Comparison of ENCODE assay signal across 13 cellular contexts in the genomic region with DNA sequence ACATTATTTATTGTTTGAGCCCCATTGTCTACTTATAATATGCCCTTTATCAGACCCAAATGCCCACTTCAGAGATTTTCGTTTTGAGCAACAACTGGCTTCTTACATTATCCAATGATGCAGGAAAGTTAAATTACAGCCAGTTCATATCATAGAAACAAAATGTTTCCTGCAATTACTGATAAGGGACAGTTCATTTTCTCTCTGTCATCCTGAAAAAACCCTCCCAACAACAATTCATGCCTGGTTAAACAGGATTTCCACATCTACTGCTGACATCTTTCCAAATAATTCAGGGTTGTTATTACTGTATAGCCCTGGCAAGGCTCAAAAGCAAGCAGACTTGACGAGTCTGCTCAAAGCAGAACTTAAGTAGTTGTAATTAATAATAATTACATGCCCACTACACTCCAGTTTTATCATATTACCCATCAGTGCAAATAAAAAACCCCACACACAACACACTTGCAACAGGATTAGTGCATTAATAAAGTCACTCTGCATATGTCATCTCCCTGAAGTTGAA.
DNase-seq lines count a peak whose midpoint lies in the region; ATAC-seq and TF ChIP-seq lines count a peak whose summit lies in the region.
"Had no signal": no experiment of that assay in that cellular context is flagged by ENCODE, and none has a peak within 500 bp of the region (broad histone marks: within the 10 kb centered on the region; RNA-seq: fewer than 3 reads in every experiment).

No MANE protein-coding gene starts in this region.

- 8 to 16% (median 13%) methylated on average over 2 of the region's 2 CpGs for WGBS in heart left ventricle, 4 donors
- 47% methylated on average over 2 of the region's 2 CpGs for WGBS in SK-N-SH (ENCODE audit: low lambda C conversion rate)

- no peak overlapping the region for H3K9ac ChIP-seq in SK-N-SH

- no peaks in the 10 kb centered on the region for H3K9me3 ChIP-seq in heart left ventricle
- H3K9me3 ChIP-seq in SK-N-SH: no peaks in the 10 kb centered on the region
- H3K9me3 ChIP-seq in thoracic aorta: no peaks in the 10 kb centered on the region
- H3K9me3 ChIP-seq: neutrophil had no signal

- H3K4me2 ChIP-seq in SK-N-SH: no peak overlapping the region

- H2AFZ ChIP-seq in SK-N-SH (ENCODE audit: low read depth): no peak overlapping the region; the same call in 1 of the 2 replicates

- H3K4me1 ChIP-seq in heart left ventricle (peaks cover 0 to 49% (median 22%) of the 10 kb centered on the region in 12 donors), SK-N-SH (ENCODE audit: control insufficient read depth in 1 of 2, insufficient read depth in 2 of 2, low read depth in 1 of 2, low read length in 1 of 2) (peaks cover 9 to 44% of the 10 kb centered on the region in 2 experiments; a peak in 2 of 4 replicates), thoracic aorta (ENCODE audit: control insufficient read depth in 1 of 2, low read depth in 2 of 2) (peaks cover 0 to 8% of the 10 kb centered on the region in 2 donors)

- peak in 1 of 2 experiments; percentile 97; a peak in 2 of 4 replicates for TF ChIP-seq EP300 in SK-N-SH (IDR thresholded peaks at IDR 0.05; ENCODE audit: borderline replicate concordance in 1 of 2, low read depth in 1 of 2, low read length in 1 of 2)

- DNase-seq in heart left ventricle: no peak
- DNase-seq in Right ventricle myocardium superior: no peak
- DNase-seq in SK-N-SH: peak; percentile 42
- peak; percentile 26 for DNase-seq in fibroblast of villous mesenchyme (ENCODE audit: low read depth)
- DNase-seq in thoracic aorta (ENCODE audit: low spot score): no peak
- no peak for DNase-seq in COLO829 (ENCODE audit: low spot score)
- no peak for DNase-seq in cerebellum (ENCODE audit: low spot score)
- DNase-seq in NCI-H128 (lab: John Stamatoyannopoulos, UW; ENCODE audit: unreplicated experiment): no peak
- DNase-seq: activated CD4-positive, alpha-beta T cell treated with anti-CD3 and anti-CD28 coated beads, Interleukin-2, amount 10 ng/mL, durations not matched to agents 7 days and 5 days; activated effector memory CD4-positive, alpha-beta T cell treated with Interleukin-2 at 50 U/mL for 16 hours; GOT3; MV-4-11 had no signal

- POLR2A ChIA-PET in SK-N-SH (lab: Yijun Ruan, JAX): interaction anchor here (0.6 to 1.2 kb wide), 2 partner anchors 121 to 1076 kb away, joined by 3 read pairs; no protein-coding TSS in a partner anchor

- H3F3A ChIP-seq in SK-N-SH (replicated peaks; ENCODE audit: insufficient read depth): peaks cover 6% of the 10 kb centered on the region

- CTCF ChIA-PET in SK-N-SH (lab: Yijun Ruan, JAX): interaction anchor here (0.6 to 3.6 kb wide), 28 partner anchors 9 to 1399 kb away, joined by 3 to 24 read pairs (median 4); no protein-coding TSS in a partner anchor

- TF ChIP-seq CTCF in heart left ventricle (IDR thresholded peaks at IDR 0.05) (no peak), SK-N-SH (IDR thresholded peaks at IDR 0.05) (no peak), fibroblast of villous mesenchyme (IDR thresholded peaks at IDR 0.05; ENCODE audit: insufficient read depth, low read depth, low read length) (no peak), thoracic aorta (IDR thresholded peaks at IDR 0.05) (no peak)

- H3K36me3 ChIP-seq in heart left ventricle (no peaks in the 10 kb centered on the region), SK-N-SH (replicated peaks in 1 of 2; ENCODE audit: control insufficient read depth in 1 of 2, insufficient read depth in 2 of 2, low read length in 1 of 2) (no peaks in the 10 kb centered on the region), thoracic aorta (no peaks in the 10 kb centered on the region)
- H3K36me3 ChIP-seq: neutrophil had no signal

- H3K79me2 ChIP-seq in SK-N-SH (ENCODE audit: insufficient read depth): no peaks in the 10 kb centered on the region

- peak overlapping the region in 2 of 12 donors; percentile 1 to 15 for H3K4me3 ChIP-seq in heart left ventricle
- H3K4me3 ChIP-seq in SK-N-SH (ENCODE audit: low read depth in 2 of 2, low read length in 1 of 2): no peak overlapping the region; a peak in 1 of 4 replicates
- no peak overlapping the region for H3K4me3 ChIP-seq in fibroblast of villous mesenchyme (ENCODE audit: low read depth, low read length)
- H3K4me3 ChIP-seq in thoracic aorta: peak overlapping the region; percentile 3

- TF ChIP-seq POLR2A in heart left ventricle (IDR thresholded peaks at IDR 0.05): no peak

- H3K27ac ChIP-seq in heart left ventricle (peak overlapping the region in 9 of 12 donors; percentile 29 to 79 (median 61)), SK-N-SH (ENCODE audit: low read depth in 2 of 2, low read length in 1 of 2) (peak overlapping the region in 1 of 2 experiments; percentile 97; a peak in 2 of 4 replicates), thoracic aorta (no peak overlapping the region)
- H3K27ac ChIP-seq: neutrophil had no signal

- no peak for ATAC-seq in heart left ventricle
- ATAC-seq in Right ventricle myocardium superior (ENCODE audit: poor library complexity): no peak
- no peak for ATAC-seq in thoracic aorta (ENCODE audit: insufficient number of reproducible peaks, low FRiP score, low read depth)

- intact Hi-C loops in heart left ventricle (cut with DNase I): loop anchor here in 6 of 10 donors (5.0 to 10.0 kb wide), 6 partner anchors 1009 to 1399 kb away; no protein-coding TSS in a partner anchor
- intact Hi-C loops in Right ventricle myocardium superior (cut with DNase I): loop anchor here (10.0 kb wide), 1 partner anchor 1399 kb away; no protein-coding TSS in a partner anchor

- H4K20me1 ChIP-seq in SK-N-SH (ENCODE audit: insufficient read depth): no peaks in the 10 kb centered on the region

- H3K9me2 ChIP-seq in SK-N-SH: no peaks in the 10 kb centered on the region

- H3K27me3 ChIP-seq in heart left ventricle: no peaks in the 10 kb centered on the region
- H3K27me3 ChIP-seq in SK-N-SH (ENCODE audit: insufficient read depth): no peaks in the 10 kb centered on the region
- H3K27me3 ChIP-seq in thoracic aorta (replicated peaks; ENCODE audit: insufficient read depth): no peaks in the 10 kb centered on the region

- peak; percentile 22; the same call in 1 of the 2 replicates for TF ChIP-seq RAD21 in SK-N-SH (IDR thresholded peaks at IDR 0.05; ENCODE audit: low read length)

TF ChIP-seq in SK-N-SH, 30 proteins besides CTCF, POLR2A, EP300 and RAD21 (continues in another document):
- TF ChIP-seq NFIC (IDR thresholded peaks at IDR 0.05; ENCODE audit: borderline replicate concordance) (no peak), SMC3 (IDR thresholded peaks at IDR 0.05; ENCODE audit: low read depth, low read length) (no peak), EZH2phosphoT487 (IDR thresholded peaks at IDR 0.05; ENCODE audit: borderline replicate concordance, low read depth) (no peak), GABPA (IDR thresholded peaks at IDR 0.05; ENCODE audit: low read depth) (no peak), TCF12 (IDR thresholded peaks at IDR 0.05) (peak; percentile 53; the same call in 1 of the 2 replicates), TEAD4 (IDR thresholded peaks at IDR 0.05; ENCODE audit: borderline replicate concordance, insufficient read depth) (peak; percentile 58; the same call in 1 of the 2 replicates), MEF2A (IDR thresholded peaks at IDR 0.05; ENCODE audit: borderline replicate concordance, low read depth) (no peak), RXRA (IDR thresholded peaks at IDR 0.05; ENCODE audit: borderline replicate concordance, low read depth) (no peak), JUND (IDR thresholded peaks at IDR 0.05) (0 out of 2 replicates have a peak, but pooled peaks have one; percentile 13), ELF1 (IDR thresholded peaks at IDR 0.05) (no peak), SIN3A (IDR thresholded peaks at IDR 0.05; ENCODE audit: borderline replicate concordance, low read depth, low read length) (no peak), TAF1 (IDR thresholded peaks at IDR 0.05; ENCODE audit: borderline replicate concordance, low read depth, low read length) (no peak), MXI1 (IDR thresholded peaks at IDR 0.05; ENCODE audit: low read depth, low read length) (peak; percentile 49; the same call in 1 of the 2 replicates), YY1 (IDR thresholded peaks at IDR 0.05; ENCODE audit: low read depth) (no peak)
- TF ChIP-seq, protein P1, sequence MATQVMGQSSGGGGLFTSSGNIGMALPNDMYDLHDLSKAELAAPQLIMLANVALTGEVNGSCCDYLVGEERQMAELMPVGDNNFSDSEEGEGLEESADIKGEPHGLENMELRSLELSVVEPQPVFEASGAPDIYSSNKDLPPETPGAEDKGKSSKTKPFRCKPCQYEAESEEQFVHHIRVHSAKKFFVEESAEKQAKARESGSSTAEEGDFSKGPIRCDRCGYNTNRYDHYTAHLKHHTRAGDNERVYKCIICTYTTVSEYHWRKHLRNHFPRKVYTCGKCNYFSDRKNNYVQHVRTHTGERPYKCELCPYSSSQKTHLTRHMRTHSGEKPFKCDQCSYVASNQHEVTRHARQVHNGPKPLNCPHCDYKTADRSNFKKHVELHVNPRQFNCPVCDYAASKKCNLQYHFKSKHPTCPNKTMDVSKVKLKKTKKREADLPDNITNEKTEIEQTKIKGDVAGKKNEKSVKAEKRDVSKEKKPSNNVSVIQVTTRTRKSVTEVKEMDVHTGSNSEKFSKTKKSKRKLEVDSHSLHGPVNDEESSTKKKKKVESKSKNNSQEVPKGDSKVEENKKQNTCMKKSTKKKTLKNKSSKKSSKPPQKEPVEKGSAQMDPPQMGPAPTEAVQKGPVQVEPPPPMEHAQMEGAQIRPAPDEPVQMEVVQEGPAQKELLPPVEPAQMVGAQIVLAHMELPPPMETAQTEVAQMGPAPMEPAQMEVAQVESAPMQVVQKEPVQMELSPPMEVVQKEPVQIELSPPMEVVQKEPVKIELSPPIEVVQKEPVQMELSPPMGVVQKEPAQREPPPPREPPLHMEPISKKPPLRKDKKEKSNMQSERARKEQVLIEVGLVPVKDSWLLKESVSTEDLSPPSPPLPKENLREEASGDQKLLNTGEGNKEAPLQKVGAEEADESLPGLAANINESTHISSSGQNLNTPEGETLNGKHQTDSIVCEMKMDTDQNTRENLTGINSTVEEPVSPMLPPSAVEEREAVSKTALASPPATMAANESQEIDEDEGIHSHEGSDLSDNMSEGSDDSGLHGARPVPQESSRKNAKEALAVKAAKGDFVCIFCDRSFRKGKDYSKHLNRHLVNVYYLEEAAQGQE (IDR thresholded peaks at IDR 0.05; ENCODE audit: low read depth, low read length): no peak
- TF ChIP-seq, protein P2, sequence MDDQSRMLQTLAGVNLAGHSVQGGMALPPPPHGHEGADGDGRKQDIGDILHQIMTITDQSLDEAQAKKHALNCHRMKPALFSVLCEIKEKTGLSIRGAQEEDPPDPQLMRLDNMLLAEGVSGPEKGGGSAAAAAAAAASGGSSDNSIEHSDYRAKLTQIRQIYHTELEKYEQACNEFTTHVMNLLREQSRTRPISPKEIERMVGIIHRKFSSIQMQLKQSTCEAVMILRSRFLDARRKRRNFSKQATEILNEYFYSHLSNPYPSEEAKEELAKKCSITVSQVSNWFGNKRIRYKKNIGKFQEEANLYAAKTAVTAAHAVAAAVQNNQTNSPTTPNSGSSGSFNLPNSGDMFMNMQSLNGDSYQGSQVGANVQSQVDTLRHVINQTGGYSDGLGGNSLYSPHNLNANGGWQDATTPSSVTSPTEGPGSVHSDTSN (IDR thresholded peaks at IDR 0.05): peak; percentile 22; the same call in 1 of the 2 replicates

Comparison
In these comparisons a context has a peak if more than half of its experiments do, and no peak if none do; other contexts are left out.
1. DNase-seq: peak in SK-N-SH (single experiment) and fibroblast of villous mesenchyme (single experiment); none in heart left ventricle (0 of 5), Right ventricle myocardium superior (single experiment), thoracic aorta (single experiment), COLO829 (single experiment), cerebellum (single experiment) and NCI-H128 (single experiment).
2. H3K27ac ChIP-seq: peak in heart left ventricle (9 of 12); none in thoracic aorta (0 of 2).